ENCODE assay signal across 1 cellular context in the genomic region with DNA sequence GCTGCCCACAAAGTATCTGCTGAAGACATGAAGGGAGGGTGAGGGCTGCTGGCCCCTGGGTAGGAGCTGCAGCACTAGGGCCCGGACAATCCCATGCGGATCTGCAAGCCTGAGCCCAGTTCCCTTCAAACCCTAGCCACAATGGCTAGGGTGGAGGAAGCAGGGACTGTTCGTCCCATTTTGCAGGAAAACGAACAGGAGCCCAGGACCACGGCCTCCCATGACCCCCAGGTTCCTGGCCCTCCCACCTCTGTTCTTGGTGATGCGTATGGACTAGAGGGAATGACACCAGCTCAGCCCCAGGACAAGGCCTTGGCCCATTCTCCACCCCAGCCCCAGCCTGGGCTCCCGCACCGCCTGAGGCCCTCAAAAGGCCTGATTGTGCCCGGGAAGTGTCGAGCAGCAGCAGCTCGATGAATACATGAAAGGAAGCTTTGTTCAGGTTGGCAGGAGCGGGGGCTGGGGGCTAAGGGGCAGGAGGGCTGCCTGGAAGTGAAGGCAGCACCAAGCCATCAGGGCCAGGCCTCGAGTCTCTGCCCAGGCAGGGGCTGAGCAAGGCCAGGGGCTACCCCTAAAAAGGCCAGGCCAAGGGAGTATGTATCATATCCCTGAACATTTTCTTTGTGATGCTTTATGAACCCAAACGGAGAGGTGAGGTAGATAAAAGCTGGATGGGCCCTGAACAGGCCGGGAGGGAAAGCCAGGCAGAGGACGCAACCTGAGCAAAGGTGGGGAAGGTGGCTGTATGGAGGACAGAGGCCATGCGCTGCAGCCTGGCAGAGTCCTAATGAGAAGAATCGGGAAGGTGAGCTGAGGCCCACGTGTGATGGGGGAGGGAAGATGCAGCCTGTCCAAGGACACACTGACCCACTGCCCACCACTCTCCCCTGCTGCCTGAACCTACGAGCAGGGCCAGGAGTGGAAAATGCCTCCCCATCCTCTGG.
A peak's percentile ranks its signal among the peaks of the same experiment; 100 is the strongest.
TF ChIP-seq lines count a peak whose summit lies in the region.

No MANE protein-coding gene starts in this region.

TF ChIP-seq in HepG2, 621 proteins besides CTCF, POLR2A, EP300 and RAD21 (continued from another document):
- peak; percentile 92 for TF ChIP-seq RXRA (CRISPR knock-in tag; IDR thresholded peaks at IDR 0.05)
- peak; percentile 68 for TF ChIP-seq HDAC1 (CRISPR knock-in tag; IDR thresholded peaks at IDR 0.05)
- TF ChIP-seq, protein P1, sequence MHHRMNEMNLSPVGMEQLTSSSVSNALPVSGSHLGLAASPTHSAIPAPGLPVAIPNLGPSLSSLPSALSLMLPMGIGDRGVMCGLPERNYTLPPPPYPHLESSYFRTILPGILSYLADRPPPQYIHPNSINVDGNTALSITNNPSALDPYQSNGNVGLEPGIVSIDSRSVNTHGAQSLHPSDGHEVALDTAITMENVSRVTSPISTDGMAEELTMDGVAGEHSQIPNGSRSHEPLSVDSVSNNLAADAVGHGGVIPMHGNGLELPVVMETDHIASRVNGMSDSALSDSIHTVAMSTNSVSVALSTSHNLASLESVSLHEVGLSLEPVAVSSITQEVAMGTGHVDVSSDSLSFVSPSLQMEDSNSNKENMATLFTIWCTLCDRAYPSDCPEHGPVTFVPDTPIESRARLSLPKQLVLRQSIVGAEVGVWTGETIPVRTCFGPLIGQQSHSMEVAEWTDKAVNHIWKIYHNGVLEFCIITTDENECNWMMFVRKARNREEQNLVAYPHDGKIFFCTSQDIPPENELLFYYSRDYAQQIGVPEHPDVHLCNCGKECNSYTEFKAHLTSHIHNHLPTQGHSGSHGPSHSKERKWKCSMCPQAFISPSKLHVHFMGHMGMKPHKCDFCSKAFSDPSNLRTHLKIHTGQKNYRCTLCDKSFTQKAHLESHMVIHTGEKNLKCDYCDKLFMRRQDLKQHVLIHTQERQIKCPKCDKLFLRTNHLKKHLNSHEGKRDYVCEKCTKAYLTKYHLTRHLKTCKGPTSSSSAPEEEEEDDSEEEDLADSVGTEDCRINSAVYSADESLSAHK (CRISPR knock-in tag; IDR thresholded peaks at IDR 0.05; ENCODE audit: borderline replicate concordance) = peak; percentile 25; the same call in 1 of the 2 replicates
- peak in 1 of 2 experiments; percentile 62; a peak in 1 of 4 replicates for TF ChIP-seq KLF16 (CRISPR knock-in tag; IDR thresholded peaks at IDR 0.05)
- TF ChIP-seq GATAD2A (CRISPR knock-in tag; IDR thresholded peaks at IDR 0.05) = peak; percentile 73
- TF ChIP-seq TAF1 (CRISPR knock-in tag; IDR thresholded peaks at IDR 0.05) = peak; percentile 30; the same call in 1 of the 2 replicates
- 0 out of 2 replicates have a peak, but pooled peaks have one; percentile 8 for TF ChIP-seq ZNF205 (CRISPR knock-in tag; IDR thresholded peaks at IDR 0.05)
- TF ChIP-seq ZSCAN31 (CRISPR knock-in tag; IDR thresholded peaks at IDR 0.05; ENCODE audit: low read depth) = no peak
- TF ChIP-seq AHR (CRISPR knock-in tag; IDR thresholded peaks at IDR 0.05) = no peak
- peak; percentile 50; the same call in 1 of the 2 replicates for TF ChIP-seq ZSCAN21 (CRISPR knock-in tag; IDR thresholded peaks at IDR 0.05; ENCODE audit: borderline replicate concordance)
- TF ChIP-seq HNRNPUL1 (IDR thresholded peaks at IDR 0.05; ENCODE audit: low read depth, low read length) = no peak
- peak; percentile 47; the same call in 1 of the 2 replicates for TF ChIP-seq NRL (CRISPR knock-in tag; IDR thresholded peaks at IDR 0.05; ENCODE audit: borderline replicate concordance)
- TF ChIP-seq RBFOX2 (IDR thresholded peaks at IDR 0.05; ENCODE audit: low read depth, low read length) = peak; percentile 40; the same call in 1 of the 2 replicates
- TF ChIP-seq, protein P2, sequence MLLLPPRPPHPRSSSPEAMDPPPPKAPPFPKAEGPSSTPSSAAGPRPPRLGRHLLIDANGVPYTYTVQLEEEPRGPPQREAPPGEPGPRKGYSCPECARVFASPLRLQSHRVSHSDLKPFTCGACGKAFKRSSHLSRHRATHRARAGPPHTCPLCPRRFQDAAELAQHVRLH (CRISPR knock-in tag; IDR thresholded peaks at IDR 0.05; ENCODE audit: borderline replicate concordance, low read depth) = 0 out of 2 replicates have a peak, but pooled peaks have one; percentile 17
- TF ChIP-seq ZNF749 (CRISPR knock-in tag; IDR thresholded peaks at IDR 0.05; ENCODE audit: borderline replicate concordance) = no peak
- no peak for TF ChIP-seq ZFP62 (CRISPR knock-in tag; IDR thresholded peaks at IDR 0.05)
- TF ChIP-seq HOXA7 (CRISPR knock-in tag; IDR thresholded peaks at IDR 0.05) = no peak
- TF ChIP-seq FOXK1 (CRISPR knock-in tag; IDR thresholded peaks at IDR 0.05; ENCODE audit: borderline replicate concordance, low read depth) = no peak
- no peak for TF ChIP-seq ZNF501 (CRISPR knock-in tag; IDR thresholded peaks at IDR 0.05)
- no peak for TF ChIP-seq TOPORS (CRISPR knock-in tag; IDR thresholded peaks at IDR 0.05)
- TF ChIP-seq ELF1 (CRISPR knock-in tag; IDR thresholded peaks at IDR 0.05) = 0 out of 2 replicates have a peak, but pooled peaks have one; percentile 25
- TF ChIP-seq, protein P3, sequence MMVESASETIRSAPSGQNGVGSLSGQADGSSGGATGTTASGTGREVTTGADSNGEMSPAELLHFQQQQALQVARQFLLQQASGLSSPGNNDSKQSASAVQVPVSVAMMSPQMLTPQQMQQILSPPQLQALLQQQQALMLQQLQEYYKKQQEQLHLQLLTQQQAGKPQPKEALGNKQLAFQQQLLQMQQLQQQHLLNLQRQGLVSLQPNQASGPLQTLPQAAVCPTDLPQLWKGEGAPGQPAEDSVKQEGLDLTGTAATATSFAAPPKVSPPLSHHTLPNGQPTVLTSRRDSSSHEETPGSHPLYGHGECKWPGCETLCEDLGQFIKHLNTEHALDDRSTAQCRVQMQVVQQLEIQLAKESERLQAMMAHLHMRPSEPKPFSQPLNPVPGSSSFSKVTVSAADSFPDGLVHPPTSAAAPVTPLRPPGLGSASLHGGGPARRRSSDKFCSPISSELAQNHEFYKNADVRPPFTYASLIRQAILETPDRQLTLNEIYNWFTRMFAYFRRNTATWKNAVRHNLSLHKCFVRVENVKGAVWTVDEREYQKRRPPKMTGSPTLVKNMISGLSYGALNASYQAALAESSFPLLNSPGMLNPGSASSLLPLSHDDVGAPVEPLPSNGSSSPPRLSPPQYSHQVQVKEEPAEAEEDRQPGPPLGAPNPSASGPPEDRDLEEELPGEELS (CRISPR knock-in tag; IDR thresholded peaks at IDR 0.05) = peak; percentile 25; the same call in 1 of the 2 replicates
- no peak for TF ChIP-seq MTA1 (CRISPR knock-in tag; IDR thresholded peaks at IDR 0.05; ENCODE audit: borderline replicate concordance)
- peak; percentile 67 for TF ChIP-seq NCOA2 (CRISPR knock-in tag; IDR thresholded peaks at IDR 0.05)
- TF ChIP-seq MXD4 (CRISPR knock-in tag; IDR thresholded peaks at IDR 0.05) = no peak
- TF ChIP-seq SP2 (CRISPR knock-in tag; IDR thresholded peaks at IDR 0.05) = no peak
- no peak for TF ChIP-seq FOXM1 (CRISPR knock-in tag; IDR thresholded peaks at IDR 0.05)
- 0 out of 2 replicates have a peak, but pooled peaks have one; percentile 57 for TF ChIP-seq FOXO4 (CRISPR knock-in tag; conservative IDR thresholded peaks at IDR 0.05)
- TF ChIP-seq ZFX (CRISPR knock-in tag; IDR thresholded peaks at IDR 0.05; ENCODE audit: low read depth) = peak; percentile 94
- TF ChIP-seq, protein P4, sequence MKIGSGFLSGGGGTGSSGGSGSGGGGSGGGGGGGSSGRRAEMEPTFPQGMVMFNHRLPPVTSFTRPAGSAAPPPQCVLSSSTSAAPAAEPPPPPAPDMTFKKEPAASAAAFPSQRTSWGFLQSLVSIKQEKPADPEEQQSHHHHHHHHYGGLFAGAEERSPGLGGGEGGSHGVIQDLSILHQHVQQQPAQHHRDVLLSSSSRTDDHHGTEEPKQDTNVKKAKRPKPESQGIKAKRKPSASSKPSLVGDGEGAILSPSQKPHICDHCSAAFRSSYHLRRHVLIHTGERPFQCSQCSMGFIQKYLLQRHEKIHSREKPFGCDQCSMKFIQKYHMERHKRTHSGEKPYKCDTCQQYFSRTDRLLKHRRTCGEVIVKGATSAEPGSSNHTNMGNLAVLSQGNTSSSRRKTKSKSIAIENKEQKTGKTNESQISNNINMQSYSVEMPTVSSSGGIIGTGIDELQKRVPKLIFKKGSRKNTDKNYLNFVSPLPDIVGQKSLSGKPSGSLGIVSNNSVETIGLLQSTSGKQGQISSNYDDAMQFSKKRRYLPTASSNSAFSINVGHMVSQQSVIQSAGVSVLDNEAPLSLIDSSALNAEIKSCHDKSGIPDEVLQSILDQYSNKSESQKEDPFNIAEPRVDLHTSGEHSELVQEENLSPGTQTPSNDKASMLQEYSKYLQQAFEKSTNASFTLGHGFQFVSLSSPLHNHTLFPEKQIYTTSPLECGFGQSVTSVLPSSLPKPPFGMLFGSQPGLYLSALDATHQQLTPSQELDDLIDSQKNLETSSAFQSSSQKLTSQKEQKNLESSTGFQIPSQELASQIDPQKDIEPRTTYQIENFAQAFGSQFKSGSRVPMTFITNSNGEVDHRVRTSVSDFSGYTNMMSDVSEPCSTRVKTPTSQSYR (CRISPR knock-in tag; IDR thresholded peaks at IDR 0.05; ENCODE audit: borderline replicate concordance) = peak; percentile 84
- TF ChIP-seq HOXA3 (CRISPR knock-in tag; IDR thresholded peaks at IDR 0.05) = peak; percentile 54
- TF ChIP-seq ZNF468 (CRISPR knock-in tag; IDR thresholded peaks at IDR 0.05) = 0 out of 2 replicates have a peak, but pooled peaks have one; percentile 60
- peak; percentile 82 for TF ChIP-seq ZBTB38 (CRISPR knock-in tag; IDR thresholded peaks at IDR 0.05)
- TF ChIP-seq NR2F6 (IDR thresholded peaks at IDR 0.05) = no peak
- peak; percentile 72 for TF ChIP-seq NR2F6 (CRISPR knock-in tag; IDR thresholded peaks at IDR 0.05)
- TF ChIP-seq ZNF672 (CRISPR knock-in tag; IDR thresholded peaks at IDR 0.05) = no peak
